Comparison of ENCODE assay signal across 24 cellular contexts in genomic region chr9:77943053-77943452, GRCh38.
DNase-seq lines count a peak whose midpoint lies in the region; ATAC-seq and TF ChIP-seq lines count a peak whose summit lies in the region.
"Had no signal": no experiment of that assay in that cellular context is flagged by ENCODE, and none has a peak within 500 bp of the region (broad histone marks: within the 10 kb centered on the region; RNA-seq: fewer than 3 reads in every experiment).

No MANE protein-coding gene starts in this region.

- H3K36me3 ChIP-seq in upper lobe of left lung (no peaks in the 10 kb centered on the region), spleen (no peaks in the 10 kb centered on the region), heart right ventricle (no peaks in the 10 kb centered on the region)
- H3K36me3 ChIP-seq: gastrocnemius medialis had no signal

- H3K4me3 ChIP-seq in fibroblast of villous mesenchyme (ENCODE audit: low read depth, low read length), result no peak overlapping the region
- H3K4me3 ChIP-seq in upper lobe of left lung, result no peak overlapping the region
- H3K4me3 ChIP-seq in spleen, result no peak overlapping the region
- no peak overlapping the region for H3K4me3 ChIP-seq in heart right ventricle
- H3K4me3 ChIP-seq: gastrocnemius medialis, GM23338, skin epidermis, testis had no signal

- intact Hi-C loops in spleen (cut with DNase I; ENCODE audit: low total_unique reads), result no loop called here
- intact Hi-C loops in heart right ventricle (cut with DNase I), result loop anchor here in 1 of 10 donors (10.0 kb wide), 1 partner anchor 82 kb away; no protein-coding TSS in a partner anchor

- TF ChIP-seq EP300 in upper lobe of left lung (IDR thresholded peaks at IDR 0.05), result no peak

- H3K36me3 Mint-ChIP-seq in T-cell, result peaks cover 13% of the 10 kb centered on the region
- H3K36me3 Mint-ChIP-seq: stimulated activated memory B cell treated with anti-CD40 and anti-IgM and Interleukin-4, amounts not matched to agents 10 μg/mL and 1 μg/mL and 100 μg/mL, for 72 hours had no signal

- H3K27ac ChIP-seq in upper lobe of left lung (peak overlapping the region in 3 of 4 donors; percentile 28 to 85 (median 50)), spleen (peak overlapping the region in 3 of 8 donors; percentile 83 to 86 (median 86)), heart right ventricle (peak overlapping the region in 1 of 10 donors; percentile 87)
- H3K27ac ChIP-seq: 22Rv1, gastrocnemius medialis, testis had no signal

- H3K4me3 Mint-ChIP-seq in T-cell, result no peak overlapping the region
- H3K4me3 Mint-ChIP-seq: activated naive CD8-positive, alpha-beta T cell; activated T-helper 17 cell treated with anti-CD3 and anti-CD28 coated beads, Interleukin-2, amount 50 U/mL, for 72 hours; GM23338; stimulated activated memory B cell treated with anti-CD40 and anti-IgM and Interleukin-4, amounts not matched to agents 10 μg/mL and 1 μg/mL and 100 μg/mL, for 72 hours had no signal

- no peaks in the 10 kb centered on the region for H3K27me3 Mint-ChIP-seq in T-cell
- H3K27me3 Mint-ChIP-seq: activated naive CD8-positive, alpha-beta T cell; activated T-helper 17 cell treated with anti-CD3 and anti-CD28 coated beads, Interleukin-2, amount 50 U/mL, for 72 hours had no signal

- H3K27me3 ChIP-seq in upper lobe of left lung, result no peaks in the 10 kb centered on the region
- H3K27me3 ChIP-seq in spleen (replicated peaks in 1 of 7), result no peaks in the 10 kb centered on the region
- no peaks in the 10 kb centered on the region for H3K27me3 ChIP-seq in heart right ventricle
- H3K27me3 ChIP-seq: gastrocnemius medialis, testis had no signal

- H3K4me1 ChIP-seq in upper lobe of left lung (peaks cover 43 to 59% (median 50%) of the 10 kb centered on the region in 4 donors), spleen (peaks cover 0 to 58% (median 32%) of the 10 kb centered on the region in 6 donors), heart right ventricle (peaks cover 0 to 66% (median 38%) of the 10 kb centered on the region in 9 donors)

- H3K9me3 Mint-ChIP-seq in T-cell, result no peaks in the 10 kb centered on the region
- H3K9me3 Mint-ChIP-seq: activated T-helper 17 cell treated with anti-CD3 and anti-CD28 coated beads, Interleukin-2, amount 50 U/mL, for 72 hours; GM23338; stimulated activated memory B cell treated with anti-CD40 and anti-IgM and Interleukin-4, amounts not matched to agents 10 μg/mL and 1 μg/mL and 100 μg/mL, for 72 hours had no signal

- CTCF ChIA-PET in T-cell (lab: Charles Lee), result interaction anchor here in 1 of 2 donors (0.7 to 1.0 kb wide), 2 partner anchors 34 to 92 kb away, joined by 4 read pairs; no protein-coding TSS in a partner anchor

- no peak for TF ChIP-seq CTCF in fibroblast of villous mesenchyme (IDR thresholded peaks at IDR 0.05; ENCODE audit: insufficient read depth, low read depth, low read length)
- no peak for TF ChIP-seq CTCF in upper lobe of left lung (IDR thresholded peaks at IDR 0.05)
- no peak for TF ChIP-seq CTCF in spleen (IDR thresholded peaks at IDR 0.05 in 8 of 11, conservative IDR thresholded peaks at IDR 0.05 in 3 of 11)
- no peak for TF ChIP-seq CTCF in heart right ventricle (IDR thresholded peaks at IDR 0.05)

- DNase-seq in DMS 273 (lab: John Stamatoyannopoulos, UW; ENCODE audit: unreplicated experiment) (peak; percentile 53), DMS 273 treated with DMSO at 0.1 percent for 48 hours (lab: John Stamatoyannopoulos, UW) (no peak), RPMI7951 (ENCODE audit: low read depth) (peak; percentile 75), fibroblast of villous mesenchyme (ENCODE audit: low read depth) (peak; percentile 60), upper lobe of left lung (no peak), spleen (no peak), T-cell (no peak), heart right ventricle (no peak)
- DNase-seq: cerebellar nuclear complex; effector CD4-positive, alpha-beta T cell; erythroblast; gastrocnemius medialis; NCI-H187 treated with DMSO at 0.1 percent for 48 hours; nucleus accumbens; Right ventricle myocardium superior; stimulated activated CD4-positive, alpha-beta T cell treated with anti-CD3 and anti-CD28 coated beads, Interleukin-2, amount 100 ng/mL, for 24 hours; SW 1271; testis had no signal

- peaks cover 64 to 85% (median 64%) of the 10 kb centered on the region in 3 donors for H3K4me1 Mint-ChIP-seq in T-cell

- H3K9me3 ChIP-seq in upper lobe of left lung, result no peaks in the 10 kb centered on the region
- H3K9me3 ChIP-seq in spleen, result no peaks in the 10 kb centered on the region
- no peaks in the 10 kb centered on the region for H3K9me3 ChIP-seq in heart right ventricle
- H3K9me3 ChIP-seq: gastrocnemius medialis, testis had no signal

- TF ChIP-seq POLR2A in upper lobe of left lung (IDR thresholded peaks at IDR 0.05), result no peak
- no peak for TF ChIP-seq POLR2A in spleen (IDR thresholded peaks at IDR 0.05)

- POLR2A ChIA-PET in T-cell (lab: Charles Lee), result interaction anchor here (0.5 to 0.6 kb wide), 2 partner anchors 44 to 203 kb away, joined by 3 to 10 read pairs; no protein-coding TSS in a partner anchor

- ATAC-seq in upper lobe of left lung (ENCODE audit: low FRiP score in 2 of 2) (no peak), T-cell (replicated peaks in 1 of 4) (no peak), heart right ventricle (no peak)
- ATAC-seq: activated T-helper 17 cell treated with anti-CD3 and anti-CD28 coated beads, Interleukin-2, amount 50 U/mL, for 72 hours; gastrocnemius medialis; GM23338; stimulated activated memory B cell treated with anti-CD40 and anti-IgM and Interleukin-4, amounts not matched to agents 10 μg/mL and 1 μg/mL and 100 μg/mL, for 72 hours had no signal

- no peak overlapping the region for H3K27ac Mint-ChIP-seq in T-cell
- H3K27ac Mint-ChIP-seq: activated naive CD8-positive, alpha-beta T cell; activated T-helper 17 cell treated with anti-CD3 and anti-CD28 coated beads, Interleukin-2, amount 50 U/mL, for 72 hours; GM23338; stimulated activated memory B cell treated with anti-CD40 and anti-IgM and Interleukin-4, amounts not matched to agents 10 μg/mL and 1 μg/mL and 100 μg/mL, for 72 hours had no signal

- 33 to 50% methylated on average over 4 of the region's 4 CpGs for WGBS in upper lobe of left lung, 2 donors
- 48 to 67% (median 61%) methylated on average over 4 of the region's 4 CpGs for WGBS in spleen, 5 donors
- 86 to 91% methylated on average over 4 of the region's 4 CpGs for WGBS in heart right ventricle, 2 donors

Comparison
In these comparisons a context has a peak if more than half of its experiments do, and no peak if none do; other contexts are left out.
1. DNase-seq: peak in DMS 273 (single experiment), RPMI7951 (single experiment) and fibroblast of villous mesenchyme (single experiment); none in DMS 273 treated with DMSO at 0.1 percent for 48 hours (single experiment), upper lobe of left lung (0 of 2), spleen (single experiment), T-cell (0 of 34) and heart right ventricle (0 of 2).